In genomic region chr2:181268174-181268867, GRCh38 we compare ENCODE assay signal across 15 cellular contexts.
DNase-seq lines count a peak whose midpoint lies in the region; ATAC-seq, FAIRE-seq and TF ChIP-seq lines count a peak whose summit lies in the region.
"Had no signal": no experiment of that assay in that cellular context is flagged by ENCODE, and none has a peak within 500 bp of the region (broad histone marks: within the 10 kb centered on the region; RNA-seq: fewer than 3 reads in every experiment).

No MANE protein-coding gene starts in this region.

- FAIRE-seq in GM18507 (lab: Jason Lieb, UNC), result peak; percentile 44
- FAIRE-seq in H54 (lab: Jason Lieb, UNC), result no peak
- FAIRE-seq: HTR-8/SVneo had no signal

- peak; percentile 61 for ATAC-seq in GM19455 (IDR thresholded peaks at IDR 0.05; ENCODE audit: unreplicated experiment)
- ATAC-seq in HG03060 (IDR thresholded peaks at IDR 0.05; ENCODE audit: low read depth, unreplicated experiment), result peak; percentile 69
- no peak for ATAC-seq in GM21360 (IDR thresholded peaks at IDR 0.05; ENCODE audit: unreplicated experiment)
- no peak for ATAC-seq in Right ventricle myocardium superior (ENCODE audit: poor library complexity)
- ATAC-seq: body of pancreas had no signal

- intact Hi-C loops in Right ventricle myocardium superior (cut with DNase I), result no loop called here

- TF ChIP-seq POLR2A in H54 (IDR thresholded peaks at IDR 0.05; ENCODE audit: low read depth, low read length), result no peak

- no peak for DNase-seq in GM18507 (ENCODE audit: extremely low spot score, insufficient read length, low read depth)
- peak; percentile 24 for DNase-seq in RPMI7951 (ENCODE audit: low read depth)
- no peak for DNase-seq in stimulated activated CD4-positive, alpha-beta T cell treated with anti-CD3 and anti-CD28 coated beads, Interleukin-4, amount 100 ng/mL, for 24 hours
- no peak for DNase-seq in Right ventricle myocardium superior
- no peak for DNase-seq in H54 (ENCODE audit: insufficient read length, low spot score)
- DNase-seq: activated CD4-positive, CD25-positive, alpha-beta regulatory T cell treated with anti-CD3 and anti-CD28 coated beads, Interleukin-2, amount 50 U/mL, for 72 hours; body of pancreas; effector CD4-positive, alpha-beta T cell; H7; NCI-H1417; stimulated activated naive CD4-positive, alpha-beta T cell had no signal

Comparison
In these comparisons a context has a peak if more than half of its experiments do, and no peak if none do; other contexts are left out.
1. ATAC-seq: peak in GM19455 (single experiment) and HG03060 (single experiment); none in GM21360 (single experiment) and Right ventricle myocardium superior (single experiment).